ENCODE assay signal across 2 cellular contexts in genomic region chr1:56686171-56686570, GRCh38.
TF ChIP-seq lines count a peak whose summit lies in the region.

No MANE protein-coding gene starts in this region.

TF ChIP-seq in HepG2, 621 proteins besides CTCF, POLR2A, EP300 and RAD21:
- no peak for TF ChIP-seq TSC22D2 (CRISPR knock-in tag; IDR thresholded peaks at IDR 0.05; ENCODE audit: borderline replicate concordance)
- TF ChIP-seq MAFK (conservative IDR thresholded peaks at IDR 0.05 in 1 of 2, IDR thresholded peaks at IDR 0.05 in 1 of 2; ENCODE audit: low read length in 2 of 2): peak; percentile 18 to 29; a peak in 2 of 4 replicates
- peak; percentile 71 for TF ChIP-seq NFE2L2 (IDR thresholded peaks at IDR 0.05; ENCODE audit: low read length)

TF ChIP-seq in K562, 482 proteins besides CTCF, POLR2A, EP300 and RAD21:
- no peak for TF ChIP-seq EZH2 (IDR thresholded peaks at IDR 0.05; ENCODE audit: borderline replicate concordance, low read depth, low read length)
- TF ChIP-seq TCF7L2 (IDR thresholded peaks at IDR 0.05; ENCODE audit: low read depth, low read length): no peak
- TF ChIP-seq ZNF639 (CRISPR knock-in tag; conservative IDR thresholded peaks at IDR 0.05 in 1 of 2, IDR thresholded peaks at IDR 0.05 in 1 of 2): no peak
- TF ChIP-seq NFE2 (IDR thresholded peaks at IDR 0.05; ENCODE audit: low read depth): 0 out of 2 replicates have a peak, but pooled peaks have one; percentile 22
- TF ChIP-seq TCF3 (CRISPR knock-in tag; IDR thresholded peaks at IDR 0.05): no peak
- TF ChIP-seq C11orf30 (IDR thresholded peaks at IDR 0.05; ENCODE audit: low read depth): peak; percentile 42; the same call in 1 of the 2 replicates
- no peak for TF ChIP-seq ZEB2 (IDR thresholded peaks at IDR 0.05)
- no peak for TF ChIP-seq SPI1 (IDR thresholded peaks at IDR 0.05; ENCODE audit: borderline replicate concordance, low read depth, low read length)
- TF ChIP-seq MAFG (tag; conservative IDR thresholded peaks at IDR 0.05): peak; percentile 70
- peak; percentile 40; the same call in 1 of the 2 replicates for TF ChIP-seq NFE2L1 (tag; IDR thresholded peaks at IDR 0.05; ENCODE audit: borderline replicate concordance, low read depth)
- TF ChIP-seq ZNF316 (IDR thresholded peaks at IDR 0.05): peak; percentile 25; the same call in 1 of the 2 replicates
- no peak for TF ChIP-seq LARP7 (IDR thresholded peaks at IDR 0.05)
- TF ChIP-seq ZNF668 (CRISPR knock-in tag; IDR thresholded peaks at IDR 0.05): no peak
